Comparison of ENCODE assay signal across 27 cellular contexts in genomic region chr1:153342178-153342577, GRCh38. TPM values are rescaled to one million over a fixed set of nuclear protein-coding genes. Genes with fewer than 3 reads are reported as not detected.
"Had no signal": no experiment of that assay in that cellular context is flagged by ENCODE, and none has a peak within 500 bp of the region (broad histone marks: within the 10 kb centered on the region; RNA-seq: fewer than 3 reads in every experiment).

No MANE protein-coding gene starts in this region.

- H3K9me3 ChIP-seq: adrenal gland, colonic mucosa, left ventricle myocardium inferior, tibial nerve had no signal

- H3K36me3 Mint-ChIP-seq: activated naive CD8-positive, alpha-beta T cell; natural killer cell; stimulated activated effector memory CD8-positive, alpha-beta T cell treated with anti-CD3 and anti-CD28 coated beads, Interleukin-12 subunit alpha, Interleukin-12 subunit beta, amount 100 ng/mL, for 72 hours; WTC11 had no signal

- H3K27ac ChIP-seq: adrenal gland, colonic mucosa, foreskin keratinocyte, left ventricle myocardium inferior, tibial nerve had no signal

- H3K4me3 Mint-ChIP-seq: activated naive CD8-positive, alpha-beta T cell; natural killer cell; stimulated activated effector memory CD8-positive, alpha-beta T cell treated with anti-CD3 and anti-CD28 coated beads, Interleukin-12 subunit alpha, Interleukin-12 subunit beta, amount 100 ng/mL, for 72 hours; stimulated activated naive CD8-positive, alpha-beta T cell treated with anti-CD3 and anti-CD28 coated beads, Interleukin-15, amount 100 ng/mL, for 72 hours; WTC11 had no signal

- H3K9me3 Mint-ChIP-seq: activated T-helper 2 cell treated with anti-CD3 and anti-CD28 coated beads, Interferon-gamma antibody, Interleukin-2, Interleukin-4, amounts not matched to agents 10 μg/mL and 5 μg/mL and 100 μg/mL, durations not matched to agents 14 hours and 24 hours and 36 hours; natural killer cell; stimulated activated effector memory CD8-positive, alpha-beta T cell treated with anti-CD3 and anti-CD28 coated beads, Interleukin-12 subunit alpha, Interleukin-12 subunit beta, amount 100 ng/mL, for 72 hours; WTC11 had no signal

- FAIRE-seq: astrocyte, small intestine, urothelium cell line had no signal

- H3K27ac Mint-ChIP-seq: activated naive CD8-positive, alpha-beta T cell; activated T-helper 2 cell treated with anti-CD3 and anti-CD28 coated beads, Interferon-gamma antibody, Interleukin-2, Interleukin-4, amounts not matched to agents 10 μg/mL and 5 μg/mL and 100 μg/mL, durations not matched to agents 14 hours and 24 hours and 36 hours; natural killer cell; stimulated activated effector memory CD8-positive, alpha-beta T cell treated with anti-CD3 and anti-CD28 coated beads, Interleukin-12 subunit alpha, Interleukin-12 subunit beta, amount 100 ng/mL, for 72 hours; stimulated activated naive CD8-positive, alpha-beta T cell treated with anti-CD3 and anti-CD28 coated beads, Interleukin-15, amount 100 ng/mL, for 72 hours; WTC11 had no signal

- H3K27me3 ChIP-seq: colonic mucosa, foreskin keratinocyte had no signal

- DNase-seq: activated naive CD4-positive, alpha-beta T cell; activated T-cell treated with anti-CD3 and anti-CD28 coated beads, Interleukin-2, amount 50 U/mL, for 1 hour; adrenal gland; colonic mucosa; foreskin keratinocyte; left ventricle myocardium inferior; midbrain; natural killer cell; small intestine; stimulated activated CD4-positive, alpha-beta T cell treated with anti-CD3 and anti-CD28 coated beads, Interleukin-2, amount 100 ng/mL, for 24 hours; stimulated activated naive CD8-positive, alpha-beta T cell treated with anti-CD3 and anti-CD28 coated beads, Interleukin-15, amount 100 ng/mL, for 72 hours had no signal

- H3K4me3 ChIP-seq: adrenal gland, colonic mucosa, left ventricle myocardium inferior, tibial nerve had no signal

- H3K36me3 ChIP-seq: adrenal gland, colonic mucosa, left ventricle myocardium inferior, tibial nerve had no signal

- ATAC-seq: foreskin keratinocyte; natural killer cell; sciatic nerve; stimulated activated effector memory CD8-positive, alpha-beta T cell treated with anti-CD3 and anti-CD28 coated beads, Interleukin-12 subunit alpha, Interleukin-12 subunit beta, amount 100 ng/mL, for 72 hours; stimulated activated naive CD8-positive, alpha-beta T cell treated with anti-CD3 and anti-CD28 coated beads, Interleukin-15, amount 100 ng/mL, for 72 hours; WTC11 had no signal

- H3K4me1 ChIP-seq: adrenal gland, colonic mucosa, left ventricle myocardium inferior, tibial nerve had no signal

RNA-seq across cellular contexts. Expression of gene PGLYRP4, which starts 6.5 kb away (rescaled TPM):
- total RNA-seq: activated T-helper 2 cell treated with anti-CD3 and anti-CD28 coated beads, Interferon-gamma antibody, Interleukin-2, Interleukin-4, amounts not matched to agents 10 μg/mL and 5 μg/mL and 100 μg/mL, durations not matched to agents 14 hours and 24 hours and 36 hours; adrenal gland; astrocyte; colonic mucosa; epithelial cell of proximal tubule; fibroblast of lung; glomerular endothelial cell; left ventricle myocardium inferior; lung microvascular endothelial cell; natural killer cell; osteoblast; posterior vena cava; renal cortical epithelial cell; sciatic nerve; T-helper 2 cell treated with Interferon-gamma antibody and Interleukin-4, amounts not matched to agents 100 ng/mL and 5 ng/mL, for 36 hours; tibial nerve; WTC11 had no signal
- polyA plus RNA-seq: adrenal gland, fibroblast of lung had no signal

RNA-seq across cellular contexts. Expression of gene S100A9, which starts 15.5 kb away (rescaled TPM):
- total RNA-seq: activated T-helper 2 cell treated with anti-CD3 and anti-CD28 coated beads, Interferon-gamma antibody, Interleukin-2, Interleukin-4, amounts not matched to agents 10 μg/mL and 5 μg/mL and 100 μg/mL, durations not matched to agents 14 hours and 24 hours and 36 hours; fibroblast of lung; glomerular endothelial cell; T-helper 2 cell treated with Interferon-gamma antibody and Interleukin-4, amounts not matched to agents 100 ng/mL and 5 ng/mL, for 36 hours had no signal
- polyA plus RNA-seq: fibroblast of lung had no signal

RNA-seq across cellular contexts. Expression of gene PGLYRP3, which starts 29.4 kb away (rescaled TPM):
- total RNA-seq: activated T-helper 2 cell treated with anti-CD3 and anti-CD28 coated beads, Interferon-gamma antibody, Interleukin-2, Interleukin-4, amounts not matched to agents 10 μg/mL and 5 μg/mL and 100 μg/mL, durations not matched to agents 14 hours and 24 hours and 36 hours; adrenal gland; astrocyte; colonic mucosa; epithelial cell of proximal tubule; fibroblast of lung; foreskin keratinocyte; glomerular endothelial cell; left ventricle myocardium inferior; lung microvascular endothelial cell; natural killer cell; osteoblast; posterior vena cava; renal cortical epithelial cell; sciatic nerve; T-helper 2 cell treated with Interferon-gamma antibody and Interleukin-4, amounts not matched to agents 100 ng/mL and 5 ng/mL, for 36 hours; tibial nerve; WTC11 had no signal
- polyA plus RNA-seq: adrenal gland, fibroblast of lung, small intestine had no signal

RNA-seq across cellular contexts. Expression of gene S100A12, which starts 33.2 kb away (rescaled TPM):
- total RNA-seq: activated T-helper 2 cell treated with anti-CD3 and anti-CD28 coated beads, Interferon-gamma antibody, Interleukin-2, Interleukin-4, amounts not matched to agents 10 μg/mL and 5 μg/mL and 100 μg/mL, durations not matched to agents 14 hours and 24 hours and 36 hours; astrocyte; colonic mucosa; epithelial cell of proximal tubule; fibroblast of lung; foreskin keratinocyte; glomerular endothelial cell; lung microvascular endothelial cell; osteoblast; renal cortical epithelial cell; T-helper 2 cell treated with Interferon-gamma antibody and Interleukin-4, amounts not matched to agents 100 ng/mL and 5 ng/mL, for 36 hours; tibial nerve; WTC11 had no signal
- polyA plus RNA-seq: fibroblast of lung, foreskin keratinocyte had no signal

RNA-seq across cellular contexts. Expression of gene S100A8, which starts 48.7 kb away (rescaled TPM):
- total RNA-seq: activated T-helper 2 cell treated with anti-CD3 and anti-CD28 coated beads, Interferon-gamma antibody, Interleukin-2, Interleukin-4, amounts not matched to agents 10 μg/mL and 5 μg/mL and 100 μg/mL, durations not matched to agents 14 hours and 24 hours and 36 hours; astrocyte; epithelial cell of proximal tubule; fibroblast of lung; glomerular endothelial cell; lung microvascular endothelial cell; osteoblast; renal cortical epithelial cell; T-helper 2 cell treated with Interferon-gamma antibody and Interleukin-4, amounts not matched to agents 100 ng/mL and 5 ng/mL, for 36 hours; WTC11 had no signal
- polyA plus RNA-seq: fibroblast of lung had no signal
